Comparison of ENCODE assay signal across 1 cellular context in genomic region chr1:153572569-153573015, GRCh38.
TF ChIP-seq lines count a peak whose summit lies in the region.

No MANE protein-coding gene starts in this region.

TF ChIP-seq in HCT116, 20 proteins besides CTCF, POLR2A, EP300 and RAD21 (continued from another document):
- TF ChIP-seq ZNF274 (IDR thresholded peaks at IDR 0.05; ENCODE audit: low read depth, low read length) = no peak
- TF ChIP-seq JUND (IDR thresholded peaks at IDR 0.05) = no peak
- no peak for TF ChIP-seq EZH2 (IDR thresholded peaks at IDR 0.05)
- no peak for TF ChIP-seq EGR1 (IDR thresholded peaks at IDR 0.05; ENCODE audit: low read depth)
- TF ChIP-seq CBX3 (IDR thresholded peaks at IDR 0.05; ENCODE audit: low read depth) = no peak
- 0 out of 2 replicates have a peak, but pooled peaks have one; percentile 18 for TF ChIP-seq POLR2AphosphoS5 (IDR thresholded peaks at IDR 0.05; ENCODE audit: low read depth, low read length)
- TF ChIP-seq SIN3A (IDR thresholded peaks at IDR 0.05; ENCODE audit: low read depth) = no peak
- TF ChIP-seq TCF7L2 (IDR thresholded peaks at IDR 0.05; ENCODE audit: borderline replicate concordance, extremely low read depth, insufficient read depth, insufficient read length) = no peak
- no peak for TF ChIP-seq SP1 (IDR thresholded peaks at IDR 0.05; ENCODE audit: low read depth)
- no peak for TF ChIP-seq ELF1 (IDR thresholded peaks at IDR 0.05; ENCODE audit: borderline replicate concordance, low read depth)
- TF ChIP-seq FOSL1 (IDR thresholded peaks at IDR 0.05; ENCODE audit: low read depth) = no peak
- TF ChIP-seq MAX (IDR thresholded peaks at IDR 0.05) = no peak
